8 cellular contexts compared by ENCODE assay signal in the genomic region with DNA sequence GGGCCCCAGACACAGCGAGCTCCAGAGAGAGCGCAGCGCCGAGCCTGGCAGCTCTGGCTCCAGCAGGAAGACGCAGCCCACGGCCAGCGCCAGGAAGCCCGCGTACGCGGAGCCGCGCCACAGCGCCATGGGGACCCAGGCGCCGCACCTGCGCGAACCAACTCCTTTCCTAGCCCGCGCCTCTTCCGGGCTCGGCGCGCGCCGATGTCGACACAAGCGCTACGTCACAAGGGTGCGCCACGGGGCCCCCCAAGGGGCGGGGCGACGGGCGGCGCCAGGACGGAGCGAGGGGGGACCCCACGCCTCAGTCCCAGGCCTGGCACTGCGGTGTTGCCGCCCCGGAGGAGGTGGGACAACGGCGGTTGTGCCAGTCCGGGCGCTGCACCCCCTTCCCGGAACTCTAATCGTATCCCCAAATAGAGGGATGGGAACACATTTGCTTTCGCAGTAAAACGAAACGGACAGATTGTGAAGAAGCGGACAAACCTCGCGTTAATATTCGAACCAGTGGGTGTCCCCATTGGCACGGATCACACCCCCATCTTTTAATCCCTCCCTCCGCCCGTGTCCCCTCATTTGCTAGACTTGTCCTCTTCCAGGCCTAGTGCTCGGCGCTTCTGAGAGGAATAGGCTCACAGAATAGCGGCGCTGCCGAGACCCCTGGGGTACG.
DNase-seq lines count a peak whose midpoint lies in the region; ATAC-seq and FAIRE-seq lines count a peak whose summit lies in the region.

Gene ADPGK, minus strand, starts transcription at position 196 of the 670 bp plus-strand sequence. Its CDS starts 67 bp downstream, at position 129.

- ATAC-seq in GM21367 (IDR thresholded peaks at IDR 0.05; ENCODE audit: unreplicated experiment) (peak; percentile 57), memory B cell (ENCODE audit: low read depth) (peak; percentile 76)

- H3K4me1 ChIP-seq in effector memory CD4-positive, alpha-beta T cell (ENCODE audit: control insufficient read depth, insufficient read depth, low read length, poor library complexity, severe bottlenecking), result peaks cover 25% of the 10 kb centered on the region

- peaks cover 22% of the 10 kb centered on the region for H3K36me3 Mint-ChIP-seq in memory B cell

- no peaks in the 10 kb centered on the region for H3K27me3 Mint-ChIP-seq in memory B cell

- H3K27ac Mint-ChIP-seq in memory B cell, result peak within 1 kb of the TSS; percentile 97

- peak within 1 kb of the TSS; percentile 94 for H3K27ac ChIP-seq in effector memory CD4-positive, alpha-beta T cell (ENCODE audit: insufficient read depth, low read length, poor library complexity, severe bottlenecking)

- H3K36me3 ChIP-seq in effector memory CD4-positive, alpha-beta T cell (ENCODE audit: control insufficient read depth, insufficient read depth, low read length), result peaks cover 3% of the 10 kb centered on the region

- H3K27me3 ChIP-seq in effector memory CD4-positive, alpha-beta T cell (replicated peaks; ENCODE audit: control insufficient read depth, insufficient read depth, low read length, poor library complexity, severe bottlenecking), result no peaks in the 10 kb centered on the region

- peak within 1 kb of the TSS; percentile 92 for H3K4me3 Mint-ChIP-seq in memory B cell

- peaks cover 31% of the 10 kb centered on the region for H3K4me1 Mint-ChIP-seq in memory B cell

- no peaks in the 10 kb centered on the region for H3K9me3 Mint-ChIP-seq in memory B cell

- FAIRE-seq in HTR-8/SVneo (lab: Jason Lieb, UNC), result peak; percentile 95

- peak within 1 kb of the TSS; percentile 90 for H3K4me3 ChIP-seq in effector memory CD4-positive, alpha-beta T cell (ENCODE audit: insufficient read depth, low read depth, low read length, poor library complexity, severe bottlenecking)

- peak; percentile 92 for DNase-seq in COR-L47 (lab: John Stamatoyannopoulos, UW)
- DNase-seq in HTR-8/SVneo (ENCODE audit: insufficient read length, low spot score), result peak; percentile 96
- DNase-seq in NOMO-1 treated with DMSO at 0.1 percent for 48 hours (lab: John Stamatoyannopoulos, UW; ENCODE audit: unreplicated experiment), result peak; percentile 88
- peak; percentile 83 to 88 for DNase-seq in activated CD8-positive, alpha-beta memory T cell treated with anti-CD3 and anti-CD28 coated beads for 4 hours (ENCODE audit: low read depth in 2 of 2)
- peak; percentile 91 to 93 (median 93) for DNase-seq in effector memory CD4-positive, alpha-beta T cell
- peak; percentile 98 to 100 for DNase-seq in memory B cell (ENCODE audit: low spot score in 2 of 2)
- DNase-seq in stimulated activated CD8-positive, alpha-beta memory T cell treated with anti-CD3 and anti-CD28 coated beads, Interleukin-12 subunit alpha, Interleukin-12 subunit beta, amount 100 ng/mL, for 1 hour (ENCODE audit: low read depth), result peak; percentile 92

- H3K9me3 ChIP-seq in effector memory CD4-positive, alpha-beta T cell (ENCODE audit: control insufficient read depth, low read length), result no peaks in the 10 kb centered on the region

Comparison
In these comparisons a context has a peak if more than half of its experiments do, and no peak if none do; other contexts are left out.
1. Peak in every context shown above with its lines: DNase-seq, ATAC-seq, H3K4me3 ChIP-seq and H3K27ac ChIP-seq.